ENCODE assay signal across 1 cellular context in the genomic region with DNA sequence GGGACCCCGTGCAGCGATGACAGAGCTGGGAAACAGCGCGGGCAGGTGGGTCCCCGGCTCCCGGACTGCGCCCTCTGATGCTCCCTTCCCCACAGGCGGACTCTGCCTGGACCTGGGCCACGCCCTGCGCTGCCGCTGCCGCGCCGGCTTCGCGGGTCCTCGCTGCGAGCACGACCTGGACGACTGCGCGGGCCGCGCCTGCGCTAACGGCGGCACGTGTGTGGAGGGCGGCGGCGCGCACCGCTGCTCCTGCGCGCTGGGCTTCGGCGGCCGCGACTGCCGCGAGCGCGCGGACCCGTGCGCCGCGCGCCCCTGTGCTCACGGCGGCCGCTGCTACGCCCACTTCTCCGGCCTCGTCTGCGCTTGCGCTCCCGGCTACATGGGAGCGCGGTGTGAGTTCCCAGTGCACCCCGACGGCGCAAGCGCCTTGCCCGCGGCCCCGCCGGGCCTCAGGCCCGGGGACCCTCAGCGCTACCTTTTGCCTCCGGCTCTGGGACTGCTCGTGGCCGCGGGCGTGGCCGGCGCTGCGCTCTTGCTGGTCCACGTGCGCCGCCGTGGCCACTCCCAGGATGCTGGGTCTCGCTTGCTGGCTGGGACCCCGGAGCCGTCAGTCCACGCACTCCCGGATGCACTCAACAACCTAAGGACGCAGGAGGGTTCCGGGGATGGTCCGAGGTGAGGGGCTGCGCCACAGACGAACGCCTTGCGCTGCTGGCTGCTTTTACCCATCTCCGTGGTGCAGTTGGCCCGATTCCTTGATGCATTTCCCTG.
A peak's percentile ranks its signal among the peaks of the same experiment; 100 is the strongest.
TF ChIP-seq lines count a peak whose summit lies in the region.

No MANE protein-coding gene starts in this region.

TF ChIP-seq in HEK293, 187 proteins besides CTCF, POLR2A, EP300 and RAD21 (continued from another document and continues in another):
- TF ChIP-seq, protein P1, sequence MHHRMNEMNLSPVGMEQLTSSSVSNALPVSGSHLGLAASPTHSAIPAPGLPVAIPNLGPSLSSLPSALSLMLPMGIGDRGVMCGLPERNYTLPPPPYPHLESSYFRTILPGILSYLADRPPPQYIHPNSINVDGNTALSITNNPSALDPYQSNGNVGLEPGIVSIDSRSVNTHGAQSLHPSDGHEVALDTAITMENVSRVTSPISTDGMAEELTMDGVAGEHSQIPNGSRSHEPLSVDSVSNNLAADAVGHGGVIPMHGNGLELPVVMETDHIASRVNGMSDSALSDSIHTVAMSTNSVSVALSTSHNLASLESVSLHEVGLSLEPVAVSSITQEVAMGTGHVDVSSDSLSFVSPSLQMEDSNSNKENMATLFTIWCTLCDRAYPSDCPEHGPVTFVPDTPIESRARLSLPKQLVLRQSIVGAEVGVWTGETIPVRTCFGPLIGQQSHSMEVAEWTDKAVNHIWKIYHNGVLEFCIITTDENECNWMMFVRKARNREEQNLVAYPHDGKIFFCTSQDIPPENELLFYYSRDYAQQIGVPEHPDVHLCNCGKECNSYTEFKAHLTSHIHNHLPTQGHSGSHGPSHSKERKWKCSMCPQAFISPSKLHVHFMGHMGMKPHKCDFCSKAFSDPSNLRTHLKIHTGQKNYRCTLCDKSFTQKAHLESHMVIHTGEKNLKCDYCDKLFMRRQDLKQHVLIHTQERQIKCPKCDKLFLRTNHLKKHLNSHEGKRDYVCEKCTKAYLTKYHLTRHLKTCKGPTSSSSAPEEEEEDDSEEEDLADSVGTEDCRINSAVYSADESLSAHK (tag by site-specific recombination; IDR thresholded peaks at IDR 0.05), result peak; percentile 39
- TF ChIP-seq GLIS2 (tag by site-specific recombination; IDR thresholded peaks at IDR 0.05), result peak; percentile 86
- TF ChIP-seq ZSCAN16 (tag by site-specific recombination; IDR thresholded peaks at IDR 0.05), result peak; percentile 43; the same call in 1 of the 2 replicates
- peak; percentile 47; the same call in 1 of the 2 replicates for TF ChIP-seq ZNF677 (tag by site-specific recombination; IDR thresholded peaks at IDR 0.05)
- TF ChIP-seq, protein P2, sequence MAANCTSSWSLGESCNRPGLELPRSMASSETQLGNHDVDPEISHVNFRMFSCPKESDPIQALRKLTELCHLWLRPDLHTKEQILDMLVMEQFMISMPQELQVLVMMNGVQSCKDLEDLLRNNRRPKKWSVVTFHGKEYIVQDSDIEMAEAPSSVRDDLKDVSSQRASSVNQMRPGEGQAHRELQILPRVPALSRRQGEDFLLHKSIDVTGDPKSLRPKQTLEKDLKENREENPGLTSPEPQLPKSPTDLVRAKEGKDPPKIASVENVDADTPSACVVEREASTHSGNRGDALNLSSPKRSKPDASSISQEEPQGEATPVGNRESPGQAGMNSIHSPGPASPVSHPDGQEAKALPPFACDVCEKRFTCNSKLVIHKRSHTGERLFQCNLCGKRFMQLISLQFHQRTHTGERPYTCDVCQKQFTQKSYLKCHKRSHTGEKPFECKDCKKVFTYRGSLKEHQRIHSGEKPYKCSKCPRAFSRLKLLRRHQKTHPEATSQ (tag by site-specific recombination; IDR thresholded peaks at IDR 0.05), result peak; percentile 69; the same call in 1 of the 2 replicates
- TF ChIP-seq KLF7 (tag by site-specific recombination; IDR thresholded peaks at IDR 0.05; ENCODE audit: borderline replicate concordance), result peak; percentile 16; the same call in 1 of the 2 replicates
- no peak for TF ChIP-seq ZFP41 (tag by site-specific recombination; IDR thresholded peaks at IDR 0.05; ENCODE audit: borderline replicate concordance)
- TF ChIP-seq SALL2 (tag by site-specific recombination; IDR thresholded peaks at IDR 0.05; ENCODE audit: borderline replicate concordance), result no peak
- TF ChIP-seq, protein P3, sequence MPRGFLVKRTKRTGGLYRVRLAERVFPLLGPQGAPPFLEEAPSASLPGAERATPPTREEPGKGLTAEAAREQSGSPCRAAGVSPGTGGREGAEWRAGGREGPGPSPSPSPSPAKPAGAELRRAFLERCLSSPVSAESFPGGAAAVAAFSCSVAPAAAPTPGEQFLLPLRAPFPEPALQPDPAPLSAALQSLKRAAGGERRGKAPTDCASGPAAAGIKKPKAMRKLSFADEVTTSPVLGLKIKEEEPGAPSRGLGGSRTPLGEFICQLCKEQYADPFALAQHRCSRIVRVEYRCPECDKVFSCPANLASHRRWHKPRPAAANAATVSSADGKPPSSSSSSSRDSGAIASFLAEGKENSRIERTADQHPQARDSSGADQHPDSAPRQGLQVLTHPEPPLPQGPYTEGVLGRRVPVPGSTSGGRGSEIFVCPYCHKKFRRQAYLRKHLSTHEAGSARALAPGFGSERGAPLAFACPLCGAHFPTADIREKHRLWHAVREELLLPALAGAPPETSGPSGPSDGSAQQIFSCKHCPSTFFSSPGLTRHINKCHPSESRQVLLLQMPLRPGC (tag by site-specific recombination; IDR thresholded peaks at IDR 0.05), result no peak
- TF ChIP-seq FEZF1 (tag by site-specific recombination; IDR thresholded peaks at IDR 0.05), result peak; percentile 36
- TF ChIP-seq ZNF214 (tag by site-specific recombination; IDR thresholded peaks at IDR 0.05; ENCODE audit: borderline replicate concordance), result no peak
- TF ChIP-seq KLF9 (tag by site-specific recombination; IDR thresholded peaks at IDR 0.05; ENCODE audit: low read depth), result peak; percentile 94
- no peak for TF ChIP-seq ZNF366 (tag by site-specific recombination; conservative IDR thresholded peaks at IDR 0.05)
- no peak for TF ChIP-seq TCF7L2 (IDR thresholded peaks at IDR 0.05; ENCODE audit: borderline replicate concordance, low read depth, low read length)
- TF ChIP-seq, protein P4, sequence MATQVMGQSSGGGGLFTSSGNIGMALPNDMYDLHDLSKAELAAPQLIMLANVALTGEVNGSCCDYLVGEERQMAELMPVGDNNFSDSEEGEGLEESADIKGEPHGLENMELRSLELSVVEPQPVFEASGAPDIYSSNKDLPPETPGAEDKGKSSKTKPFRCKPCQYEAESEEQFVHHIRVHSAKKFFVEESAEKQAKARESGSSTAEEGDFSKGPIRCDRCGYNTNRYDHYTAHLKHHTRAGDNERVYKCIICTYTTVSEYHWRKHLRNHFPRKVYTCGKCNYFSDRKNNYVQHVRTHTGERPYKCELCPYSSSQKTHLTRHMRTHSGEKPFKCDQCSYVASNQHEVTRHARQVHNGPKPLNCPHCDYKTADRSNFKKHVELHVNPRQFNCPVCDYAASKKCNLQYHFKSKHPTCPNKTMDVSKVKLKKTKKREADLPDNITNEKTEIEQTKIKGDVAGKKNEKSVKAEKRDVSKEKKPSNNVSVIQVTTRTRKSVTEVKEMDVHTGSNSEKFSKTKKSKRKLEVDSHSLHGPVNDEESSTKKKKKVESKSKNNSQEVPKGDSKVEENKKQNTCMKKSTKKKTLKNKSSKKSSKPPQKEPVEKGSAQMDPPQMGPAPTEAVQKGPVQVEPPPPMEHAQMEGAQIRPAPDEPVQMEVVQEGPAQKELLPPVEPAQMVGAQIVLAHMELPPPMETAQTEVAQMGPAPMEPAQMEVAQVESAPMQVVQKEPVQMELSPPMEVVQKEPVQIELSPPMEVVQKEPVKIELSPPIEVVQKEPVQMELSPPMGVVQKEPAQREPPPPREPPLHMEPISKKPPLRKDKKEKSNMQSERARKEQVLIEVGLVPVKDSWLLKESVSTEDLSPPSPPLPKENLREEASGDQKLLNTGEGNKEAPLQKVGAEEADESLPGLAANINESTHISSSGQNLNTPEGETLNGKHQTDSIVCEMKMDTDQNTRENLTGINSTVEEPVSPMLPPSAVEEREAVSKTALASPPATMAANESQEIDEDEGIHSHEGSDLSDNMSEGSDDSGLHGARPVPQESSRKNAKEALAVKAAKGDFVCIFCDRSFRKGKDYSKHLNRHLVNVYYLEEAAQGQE (tag by site-specific recombination; IDR thresholded peaks at IDR 0.05), result 0 out of 2 replicates have a peak, but pooled peaks have one; percentile 16
- TF ChIP-seq ZNF596 (tag by site-specific recombination; IDR thresholded peaks at IDR 0.05), result peak; percentile 53
- TF ChIP-seq, protein P5, sequence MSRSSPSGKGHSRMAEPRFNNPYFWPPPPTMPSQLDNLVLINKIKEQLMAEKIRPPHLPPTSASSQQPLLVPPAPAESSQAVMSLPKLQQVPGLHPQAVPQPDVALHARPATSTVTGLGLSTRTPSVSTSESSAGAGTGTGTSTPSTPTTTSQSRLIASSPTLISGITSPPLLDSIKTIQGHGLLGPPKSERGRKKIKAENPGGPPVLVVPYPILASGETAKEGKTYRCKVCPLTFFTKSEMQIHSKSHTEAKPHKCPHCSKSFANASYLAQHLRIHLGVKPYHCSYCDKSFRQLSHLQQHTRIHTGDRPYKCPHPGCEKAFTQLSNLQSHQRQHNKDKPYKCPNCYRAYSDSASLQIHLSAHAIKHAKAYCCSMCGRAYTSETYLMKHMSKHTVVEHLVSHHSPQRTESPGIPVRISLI (tag by site-specific recombination; IDR thresholded peaks at IDR 0.05), result no peak
- TF ChIP-seq ZNF510 (tag by site-specific recombination; IDR thresholded peaks at IDR 0.05; ENCODE audit: insufficient replicate concordance), result no peak
- peak; percentile 62 for TF ChIP-seq ZNF324 (tag by site-specific recombination; IDR thresholded peaks at IDR 0.05)
- TF ChIP-seq WT1 (tag by site-specific recombination; IDR thresholded peaks at IDR 0.05), result 0 out of 2 replicates have a peak, but pooled peaks have one; percentile 7
- TF ChIP-seq KLF8 (tag by site-specific recombination; IDR thresholded peaks at IDR 0.05), result peak; percentile 31; the same call in 1 of the 2 replicates
- TF ChIP-seq, protein P6, sequence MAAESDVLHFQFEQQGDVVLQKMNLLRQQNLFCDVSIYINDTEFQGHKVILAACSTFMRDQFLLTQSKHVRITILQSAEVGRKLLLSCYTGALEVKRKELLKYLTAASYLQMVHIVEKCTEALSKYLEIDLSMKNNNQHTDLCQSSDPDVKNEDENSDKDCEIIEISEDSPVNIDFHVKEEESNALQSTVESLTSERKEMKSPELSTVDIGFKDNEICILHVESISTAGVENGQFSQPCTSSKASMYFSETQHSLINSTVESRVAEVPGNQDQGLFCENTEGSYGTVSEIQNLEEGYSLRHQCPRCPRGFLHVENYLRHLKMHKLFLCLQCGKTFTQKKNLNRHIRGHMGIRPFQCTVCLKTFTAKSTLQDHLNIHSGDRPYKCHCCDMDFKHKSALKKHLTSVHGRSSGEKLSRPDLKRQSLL (tag by site-specific recombination; IDR thresholded peaks at IDR 0.05), result peak; percentile 57
- TF ChIP-seq, protein P7, sequence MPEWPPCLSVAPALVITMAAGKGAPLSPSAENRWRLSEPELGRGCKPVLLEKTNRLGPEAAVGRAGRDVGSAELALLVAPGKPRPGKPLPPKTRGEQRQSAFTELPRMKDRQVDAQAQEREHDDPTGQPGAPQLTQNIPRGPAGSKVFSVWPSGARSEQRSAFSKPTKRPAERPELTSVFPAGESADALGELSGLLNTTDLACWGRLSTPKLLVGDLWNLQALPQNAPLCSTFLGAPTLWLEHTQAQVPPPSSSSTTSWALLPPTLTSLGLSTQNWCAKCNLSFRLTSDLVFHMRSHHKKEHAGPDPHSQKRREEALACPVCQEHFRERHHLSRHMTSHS (tag by site-specific recombination; IDR thresholded peaks at IDR 0.05), result no peak
- TF ChIP-seq ZNF514 (tag by site-specific recombination; IDR thresholded peaks at IDR 0.05), result no peak
- TF ChIP-seq YY2 (tag by site-specific recombination; IDR thresholded peaks at IDR 0.05), result no peak
- TF ChIP-seq ZNF223 (tag by site-specific recombination; IDR thresholded peaks at IDR 0.05), result 0 out of 2 replicates have a peak, but pooled peaks have one; percentile 10
- no peak for TF ChIP-seq ZNF48 (tag by site-specific recombination; IDR thresholded peaks at IDR 0.05)
- TF ChIP-seq ZNF792 (tag by site-specific recombination; IDR thresholded peaks at IDR 0.05), result no peak
- TF ChIP-seq, protein P8, sequence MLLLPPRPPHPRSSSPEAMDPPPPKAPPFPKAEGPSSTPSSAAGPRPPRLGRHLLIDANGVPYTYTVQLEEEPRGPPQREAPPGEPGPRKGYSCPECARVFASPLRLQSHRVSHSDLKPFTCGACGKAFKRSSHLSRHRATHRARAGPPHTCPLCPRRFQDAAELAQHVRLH (tag by site-specific recombination; IDR thresholded peaks at IDR 0.05), result peak; percentile 65; the same call in 1 of the 2 replicates
- TF ChIP-seq, protein P9, sequence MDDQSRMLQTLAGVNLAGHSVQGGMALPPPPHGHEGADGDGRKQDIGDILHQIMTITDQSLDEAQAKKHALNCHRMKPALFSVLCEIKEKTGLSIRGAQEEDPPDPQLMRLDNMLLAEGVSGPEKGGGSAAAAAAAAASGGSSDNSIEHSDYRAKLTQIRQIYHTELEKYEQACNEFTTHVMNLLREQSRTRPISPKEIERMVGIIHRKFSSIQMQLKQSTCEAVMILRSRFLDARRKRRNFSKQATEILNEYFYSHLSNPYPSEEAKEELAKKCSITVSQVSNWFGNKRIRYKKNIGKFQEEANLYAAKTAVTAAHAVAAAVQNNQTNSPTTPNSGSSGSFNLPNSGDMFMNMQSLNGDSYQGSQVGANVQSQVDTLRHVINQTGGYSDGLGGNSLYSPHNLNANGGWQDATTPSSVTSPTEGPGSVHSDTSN (CRISPR knock-in tag; IDR thresholded peaks at IDR 0.05), result peak; percentile 97
- TF ChIP-seq GLIS1 (tag by site-specific recombination; IDR thresholded peaks at IDR 0.05), result no peak
- peak; percentile 28; the same call in 1 of the 2 replicates for TF ChIP-seq MZF1 (tag by site-specific recombination; IDR thresholded peaks at IDR 0.05; ENCODE audit: borderline replicate concordance)
- TF ChIP-seq, protein P10, sequence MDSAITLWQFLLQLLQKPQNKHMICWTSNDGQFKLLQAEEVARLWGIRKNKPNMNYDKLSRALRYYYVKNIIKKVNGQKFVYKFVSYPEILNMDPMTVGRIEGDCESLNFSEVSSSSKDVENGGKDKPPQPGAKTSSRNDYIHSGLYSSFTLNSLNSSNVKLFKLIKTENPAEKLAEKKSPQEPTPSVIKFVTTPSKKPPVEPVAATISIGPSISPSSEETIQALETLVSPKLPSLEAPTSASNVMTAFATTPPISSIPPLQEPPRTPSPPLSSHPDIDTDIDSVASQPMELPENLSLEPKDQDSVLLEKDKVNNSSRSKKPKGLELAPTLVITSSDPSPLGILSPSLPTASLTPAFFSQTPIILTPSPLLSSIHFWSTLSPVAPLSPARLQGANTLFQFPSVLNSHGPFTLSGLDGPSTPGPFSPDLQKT (IDR thresholded peaks at IDR 0.05; ENCODE audit: borderline replicate concordance, low read depth, low read length), result no peak
- no peak for TF ChIP-seq ZNF24 (tag by site-specific recombination; IDR thresholded peaks at IDR 0.05)
- TF ChIP-seq ZNF473 (tag by site-specific recombination; IDR thresholded peaks at IDR 0.05), result no peak
- TF ChIP-seq ZBTB48 (tag by site-specific recombination; IDR thresholded peaks at IDR 0.05), result peak; percentile 74; the same call in 1 of the 2 replicates
- TF ChIP-seq, protein P11, sequence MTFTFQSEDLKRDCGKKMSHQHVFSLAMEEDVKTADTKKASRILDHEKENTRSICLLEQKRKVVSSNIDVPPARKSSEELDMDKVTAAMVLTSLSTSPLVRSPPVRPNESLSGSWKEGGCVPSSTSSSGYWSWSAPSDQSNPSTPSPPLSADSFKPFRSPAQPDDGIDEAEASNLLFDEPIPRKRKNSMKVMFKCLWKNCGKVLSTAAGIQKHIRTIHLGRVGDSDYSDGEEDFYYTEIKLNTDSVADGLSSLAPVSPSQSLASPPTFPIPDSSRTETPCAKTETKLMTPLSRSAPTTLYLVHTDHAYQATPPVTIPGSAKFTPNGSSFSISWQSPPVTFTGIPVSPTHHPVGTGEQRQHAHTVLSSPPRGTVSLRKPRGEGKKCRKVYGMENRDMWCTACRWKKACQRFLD (tag by site-specific recombination; IDR thresholded peaks at IDR 0.05), result no peak
- no peak for TF ChIP-seq ZNF211 (tag by site-specific recombination; IDR thresholded peaks at IDR 0.05; ENCODE audit: low read depth)
